Comparison of ENCODE assay signal across 10 cellular contexts in the genomic region with DNA sequence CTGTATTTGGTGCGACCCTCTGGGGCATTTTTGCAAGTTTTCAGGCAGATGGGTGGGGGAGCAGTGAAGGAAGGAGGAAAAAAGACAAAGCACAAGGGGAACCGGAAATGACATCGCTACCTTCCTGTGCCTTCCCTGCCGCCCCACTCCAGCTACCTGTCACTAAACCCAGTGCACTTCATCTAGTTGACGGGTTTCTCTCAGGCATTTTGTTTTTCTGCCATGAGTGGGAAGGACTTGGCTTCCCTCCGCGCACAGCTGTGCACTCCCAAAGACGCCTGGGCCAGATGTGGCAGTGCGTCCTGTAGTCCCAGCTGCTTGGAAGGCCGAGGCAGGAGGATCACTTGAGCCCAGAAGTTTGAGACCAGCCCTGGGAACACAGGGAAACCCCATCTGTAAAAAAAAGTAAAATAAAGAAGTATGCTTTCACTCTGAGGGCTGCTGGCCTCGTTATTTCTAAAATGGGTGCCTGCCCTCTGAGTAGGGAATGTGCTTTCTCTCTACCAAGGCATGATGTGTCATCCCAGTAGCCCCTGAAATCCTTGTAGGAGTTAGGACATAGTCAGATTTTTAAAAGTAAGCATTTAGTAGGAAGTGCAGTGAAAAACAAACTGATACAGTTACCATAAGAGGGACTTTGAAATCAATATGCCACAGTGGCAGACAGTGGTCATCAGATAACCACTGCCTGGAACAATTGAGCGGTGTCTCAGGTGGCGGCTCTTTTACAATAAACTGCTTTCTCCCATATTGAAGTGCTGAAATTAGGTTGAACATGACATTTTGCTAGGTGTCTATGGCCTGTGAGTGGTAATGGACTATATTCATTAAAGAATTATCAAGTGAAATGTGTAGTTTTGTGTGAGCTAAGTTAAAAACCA.
A peak's percentile ranks its signal among the peaks of the same experiment; 100 is the strongest.
DNase-seq lines count a peak whose midpoint lies in the region; ATAC-seq, FAIRE-seq and TF ChIP-seq lines count a peak whose summit lies in the region.
"Had no signal": no experiment of that assay in that cellular context is flagged by ENCODE, and none has a peak within 500 bp of the region (broad histone marks: within the 10 kb centered on the region; RNA-seq: fewer than 3 reads in every experiment).

No MANE protein-coding gene starts in this region.

- H3K4me3 ChIP-seq in Loucy (ENCODE audit: low read length, poor library complexity, severe bottlenecking) (no peak overlapping the region), astrocyte (ENCODE audit: insufficient read depth, low read depth, low read length) (no peak overlapping the region)
- H3K4me3 ChIP-seq: coronary artery had no signal

- H3K4me1 Mint-ChIP-seq in CD4-positive, alpha-beta T cell (ENCODE audit: low read depth): peaks cover 71% of the 10 kb centered on the region
- H3K4me1 Mint-ChIP-seq in astrocyte (ENCODE audit: low read depth, unreplicated experiment): peaks cover 33% of the 10 kb centered on the region
- H3K4me1 Mint-ChIP-seq in naive thymus-derived CD8-positive, alpha-beta T cell: peaks cover 30 to 74% (median 61%) of the 10 kb centered on the region in 4 donors

- H3K4me3 Mint-ChIP-seq in CD4-positive, alpha-beta T cell: peak overlapping the region; percentile 54
- H3K4me3 Mint-ChIP-seq in astrocyte (ENCODE audit: unreplicated experiment): no peak overlapping the region
- peak overlapping the region in 9 of 10 donors; percentile 42 to 80 (median 63) for H3K4me3 Mint-ChIP-seq in naive thymus-derived CD8-positive, alpha-beta T cell

- TF ChIP-seq CTCF in CD4-positive, alpha-beta T cell (IDR thresholded peaks at IDR 0.05): no peak
- TF ChIP-seq CTCF in Loucy (conservative IDR thresholded peaks at IDR 0.05; ENCODE audit: low read length) (no peak), astrocyte (IDR thresholded peaks at IDR 0.05; ENCODE audit: insufficient read depth, low read depth, low read length) (no peak)

- H3K36me3 Mint-ChIP-seq in CD4-positive, alpha-beta T cell (ENCODE audit: low read depth): peaks cover 25% of the 10 kb centered on the region
- peaks cover 16% of the 10 kb centered on the region for H3K36me3 Mint-ChIP-seq in astrocyte (ENCODE audit: low read depth, unreplicated experiment)
- peaks cover 5 to 21% (median 8%) of the 10 kb centered on the region in 3 donors for H3K36me3 Mint-ChIP-seq in naive thymus-derived CD8-positive, alpha-beta T cell

- no peaks in the 10 kb centered on the region for H3K9me2 ChIP-seq in Loucy (replicated peaks; ENCODE audit: low read depth, low read length)

- no peaks in the 10 kb centered on the region for H3K9me3 ChIP-seq in CD4-positive, alpha-beta T cell (ENCODE audit: control insufficient read depth, low read length)
- H3K9me3 ChIP-seq in Loucy (ENCODE audit: insufficient read depth, low read depth, low read length) (no peaks in the 10 kb centered on the region), astrocyte (ENCODE audit: insufficient read depth, low read depth, low read length) (no peaks in the 10 kb centered on the region)

- H3K27me3 Mint-ChIP-seq in CD4-positive, alpha-beta T cell: no peaks in the 10 kb centered on the region
- no peaks in the 10 kb centered on the region for H3K27me3 Mint-ChIP-seq in astrocyte (ENCODE audit: low read depth, unreplicated experiment)
- no peaks in the 10 kb centered on the region for H3K27me3 Mint-ChIP-seq in naive thymus-derived CD8-positive, alpha-beta T cell

- CTCF ChIA-PET in CD4-positive, alpha-beta T cell (lab: Charles Lee): interaction anchor here (1.1 kb wide), 1 partner anchor 52 kb away, joined by 3 read pairs; no protein-coding TSS in a partner anchor

- H3K4me1 ChIP-seq in Loucy (ENCODE audit: insufficient read depth, low read length, poor library complexity, severe bottlenecking): peaks cover 63% of the 10 kb centered on the region
- peaks cover 17% of the 10 kb centered on the region for H3K4me1 ChIP-seq in astrocyte (ENCODE audit: insufficient read depth, low read length)

- ATAC-seq in CD4-positive, alpha-beta T cell (ENCODE audit: poor library complexity): peak; percentile 51
- ATAC-seq in naive thymus-derived CD8-positive, alpha-beta T cell: peak; percentile 63 to 83
- no peak for ATAC-seq in GM21367 (IDR thresholded peaks at IDR 0.05; ENCODE audit: unreplicated experiment)
- ATAC-seq in HG03025 (IDR thresholded peaks at IDR 0.05; ENCODE audit: low FRiP score, unreplicated experiment): no peak
- ATAC-seq in HG02973 (IDR thresholded peaks at IDR 0.05; ENCODE audit: unreplicated experiment): no peak

- POLR2A ChIA-PET in CD4-positive, alpha-beta T cell (lab: Charles Lee): interaction anchor here (0.7 to 1.7 kb wide), 5 partner anchors 16 to 304 kb away, joined by 3 to 6 read pairs (median 3); no protein-coding TSS in a partner anchor
- POLR2A ChIA-PET in naive thymus-derived CD8-positive, alpha-beta T cell (lab: Charles Lee): interaction anchor here (1.0 to 3.2 kb wide), 5 partner anchors 15 to 88 kb away, joined by 4 to 18 read pairs (median 4); no protein-coding TSS in a partner anchor

- H3K79me2 ChIP-seq in Loucy (ENCODE audit: insufficient read depth, low read length) (peaks cover 10% of the 10 kb centered on the region; the same call in 1 of the 2 replicates), astrocyte (ENCODE audit: insufficient read depth, low read length) (no peaks in the 10 kb centered on the region)

- H3K36me3 ChIP-seq in Loucy (ENCODE audit: insufficient read depth, low read length) (peaks cover 3% of the 10 kb centered on the region; the same call in 1 of the 2 replicates), astrocyte (ENCODE audit: insufficient read depth, low read length) (no peaks in the 10 kb centered on the region)

- H3K27me3 ChIP-seq in CD4-positive, alpha-beta T cell (ENCODE audit: control insufficient read depth, insufficient read depth, low read length): no peaks in the 10 kb centered on the region
- no peaks in the 10 kb centered on the region for H3K27me3 ChIP-seq in Loucy (ENCODE audit: insufficient read depth, low read length, poor library complexity, severe bottlenecking)
- no peaks in the 10 kb centered on the region for H3K27me3 ChIP-seq in astrocyte (ENCODE audit: insufficient read depth, low read length)

- H3K4me2 ChIP-seq in Loucy (ENCODE audit: low read depth, low read length, poor library complexity, severe bottlenecking) (peak overlapping the region; percentile 8), astrocyte (ENCODE audit: low read length) (no peak overlapping the region)

- H3K9ac ChIP-seq in Loucy (ENCODE audit: low read depth, low read length, poor library complexity, severe bottlenecking) (peak overlapping the region; percentile 46), astrocyte (ENCODE audit: low read length) (no peak overlapping the region)

- intact Hi-C loops in CD4-positive, alpha-beta T cell (cut with DNase I, micrococcal nuclease): no loop called here

- peaks cover 5% of the 10 kb centered on the region; the same call in 1 of the 2 replicates for H3F3A ChIP-seq in Loucy (ENCODE audit: low read depth)

- no peaks in the 10 kb centered on the region for H3K9me3 Mint-ChIP-seq in CD4-positive, alpha-beta T cell
- H3K9me3 Mint-ChIP-seq in astrocyte (ENCODE audit: unreplicated experiment): no peaks in the 10 kb centered on the region
- H3K9me3 Mint-ChIP-seq in naive thymus-derived CD8-positive, alpha-beta T cell: no peaks in the 10 kb centered on the region

- H4K20me1 ChIP-seq in Loucy (ENCODE audit: insufficient read depth, low read length, poor library complexity, severe bottlenecking) (no peaks in the 10 kb centered on the region), astrocyte (ENCODE audit: insufficient read depth, low read length) (no peaks in the 10 kb centered on the region)

- peak overlapping the region; percentile 91 for H3K27ac Mint-ChIP-seq in CD4-positive, alpha-beta T cell
- H3K27ac Mint-ChIP-seq in astrocyte (ENCODE audit: unreplicated experiment): peak overlapping the region; percentile 35
- peak overlapping the region; percentile 87 to 98 (median 95) for H3K27ac Mint-ChIP-seq in naive thymus-derived CD8-positive, alpha-beta T cell

- DNase-seq in CD4-positive, alpha-beta T cell: peak in 3 of 10 experiments; percentile 24 to 33 (median 32)
- DNase-seq in astrocyte (ENCODE audit: low read depth) (no peak), NOMO-1 treated with DMSO at 0.1 percent for 48 hours (lab: John Stamatoyannopoulos, UW; ENCODE audit: unreplicated experiment) (no peak)
- DNase-seq in naive thymus-derived CD8-positive, alpha-beta T cell: peak in 8 of 10 donors; percentile 21 to 75 (median 50)

- peak overlapping the region; percentile 73 for H3K27ac ChIP-seq in CD4-positive, alpha-beta T cell (ENCODE audit: low read depth, low read length)
- H3K27ac ChIP-seq in astrocyte (ENCODE audit: low read depth, low read length): no peak overlapping the region
- H3K27ac ChIP-seq: coronary artery had no signal

- FAIRE-seq in astrocyte (lab: Jason Lieb, UNC): no peak
- FAIRE-seq: urothelium cell line had no signal

- no peak overlapping the region for H2AFZ ChIP-seq in Loucy (ENCODE audit: low read length)
- H2AFZ ChIP-seq in astrocyte (ENCODE audit: low read depth, low read length): no peak overlapping the region

Comparison
In these comparisons a context has a peak if more than half of its experiments do, and no peak if none do; other contexts are left out.
1. ATAC-seq: peak in CD4-positive, alpha-beta T cell (single experiment) and naive thymus-derived CD8-positive, alpha-beta T cell (2 of 2); none in GM21367 (single experiment), HG03025 (single experiment) and HG02973 (single experiment).
2. DNase-seq: peak in naive thymus-derived CD8-positive, alpha-beta T cell (8 of 10); none in astrocyte (single experiment) and NOMO-1 treated with DMSO at 0.1 percent for 48 hours (single experiment).
3. H3K27ac Mint-ChIP-seq: peak in every context shown above with its lines; median percentile 95 in naive thymus-derived CD8-positive, alpha-beta T cell; 91 in CD4-positive, alpha-beta T cell; 35 in astrocyte.